Comparison of ENCODE assay signal across 8 cellular contexts in genomic region chr19:18274303-18274775, GRCh38. TPM values are rescaled to one million over a fixed set of nuclear protein-coding genes. Genes with fewer than 3 reads are reported as not detected.
DNase-seq lines count a peak whose midpoint lies in the region; ATAC-seq and TF ChIP-seq lines count a peak whose summit lies in the region.

Gene IQCN (minus strand): TSS chr19:18274452. CDS start chr19:18269478, 4,974 bp downstream.

- peaks cover 0 to 3% of the 10 kb centered on the region in 2 experiments; a peak in 1 of 5 replicates for H3K9me3 Mint-ChIP-seq in H9
- no peaks in the 10 kb centered on the region for H3K9me3 Mint-ChIP-seq in WTC11

- H3K18ac ChIP-seq in H9 (ENCODE audit: insufficient read length, low read depth, low read length): no peak within 1 kb of the TSS

- TF ChIP-seq CTCF in H9 (conservative IDR thresholded peaks at IDR 0.05) (no peak), WTC11 (IDR thresholded peaks at IDR 0.05) (no peak), gastroesophageal sphincter (IDR thresholded peaks at IDR 0.05) (no peak), gastrocnemius medialis (IDR thresholded peaks at IDR 0.05 in 4 of 5, conservative IDR thresholded peaks at IDR 0.05 in 1 of 5) (no peak)

- no peak within 1 kb of the TSS for H3K23ac ChIP-seq in H9 (ENCODE audit: insufficient read length, low read depth, low read length)

- no peaks in the 10 kb centered on the region for H4K20me1 ChIP-seq in H9 (ENCODE audit: control insufficient read depth, insufficient read depth, insufficient read length)

- H2BK20ac ChIP-seq in H9 (ENCODE audit: low read depth, low read length, poor library complexity, severe bottlenecking): no peak within 1 kb of the TSS

- no peak within 1 kb of the TSS for H2BK12ac ChIP-seq in H9 (ENCODE audit: insufficient read length, low read depth, low read length)

- no peak within 1 kb of the TSS for H3K27ac ChIP-seq in H9 (ENCODE audit: insufficient read length, low read depth, low read length)
- peak within 1 kb of the TSS; percentile 32 to 100 (median 84) for H3K27ac ChIP-seq in gastroesophageal sphincter
- peak within 1 kb of the TSS; percentile 84 to 99 (median 92) for H3K27ac ChIP-seq in gastrocnemius medialis

- peaks cover 4% of the 10 kb centered on the region for H3K23me2 ChIP-seq in H9 (ENCODE audit: insufficient read length, low read depth, low read length, poor library complexity, severe bottlenecking)

- no CpG with 5 or more reads among the region's 8 CpGs for WGBS in H9 (ENCODE audit: extremely low coverage, insufficient read length, low lambda C conversion rate)
- 20 to 33% methylated on average over 1 to 2 of the region's 8 CpGs for WGBS in gastroesophageal sphincter (ENCODE audit: low coverage in 1 of 2), 2 donors

- ATAC-seq in WTC11 (peak; percentile 42), gastroesophageal sphincter (peak; percentile 12), gastrocnemius medialis (peak; percentile 10 to 25), HG02571 (IDR thresholded peaks at IDR 0.05; ENCODE audit: unreplicated experiment) (no peak), GM18858 (IDR thresholded peaks at IDR 0.05; ENCODE audit: unreplicated experiment) (no peak)

- H3K4me3 ChIP-seq in gastroesophageal sphincter: peak within 1 kb of the TSS in 1 of 2 donors; percentile 12
- peak within 1 kb of the TSS in 1 of 4 donors; percentile 17 for H3K4me3 ChIP-seq in gastrocnemius medialis

- H4K8ac ChIP-seq in H9 (replicated peaks; ENCODE audit: insufficient read length, low read depth, low read length): no peak within 1 kb of the TSS

- H3K4me1 Mint-ChIP-seq in H9 (peaks cover 18 to 24% of the 10 kb centered on the region in 2 experiments), WTC11 (peaks cover 18% of the 10 kb centered on the region)

- in situ Hi-C loops in gastrocnemius medialis (cut with MboI; ENCODE audit: low sequenced_read_pairs in 4 of 4): loop anchor here in 2 of 4 donors (25.0 kb wide), 1 partner anchor 138 kb away; the partner anchor contains the start of gene SSBP4 (in 2 of the 2)

- H3K56ac ChIP-seq in H9 (ENCODE audit: insufficient read length, low read depth, low read length): no peak within 1 kb of the TSS

- no peak within 1 kb of the TSS for H3T11ph ChIP-seq in H9 (ENCODE audit: low read length)

- H3K36me3 ChIP-seq in gastroesophageal sphincter (peaks cover 0 to 22% of the 10 kb centered on the region in 2 donors), gastrocnemius medialis (peaks cover 0 to 4% of the 10 kb centered on the region in 2 donors)

- no peak within 1 kb of the TSS for H2AK5ac ChIP-seq in H9 (ENCODE audit: insufficient read length, low read length)

- intact Hi-C loops in gastrocnemius medialis (cut with DNase I; ENCODE audit: low total_unique reads): loop anchor here (2.0 kb wide), 1 partner anchor 70 kb away; the partner anchor contains the start of gene RAB3A

- TF ChIP-seq POLR2A in gastroesophageal sphincter (IDR thresholded peaks at IDR 0.05) (peak in 1 of 2 donors; percentile 16), gastrocnemius medialis (IDR thresholded peaks at IDR 0.05) (no peak)

- H2BK15ac ChIP-seq in H9 (ENCODE audit: low read depth, low read length): no peak within 1 kb of the TSS

- no peak within 1 kb of the TSS for H4K5ac ChIP-seq in H9 (ENCODE audit: insufficient read length, low read depth, low read length)

- TF ChIP-seq EP300 in gastroesophageal sphincter (IDR thresholded peaks at IDR 0.05): no peak

- H2AFZ ChIP-seq in H9 (ENCODE audit: low read length): no peak within 1 kb of the TSS

- no peak within 1 kb of the TSS for H2BK5ac ChIP-seq in H9 (ENCODE audit: insufficient read length, low read length)

- H3K4me1 ChIP-seq in H9 (ENCODE audit: insufficient read depth, low read length) (no peaks in the 10 kb centered on the region), gastroesophageal sphincter (peaks cover 0 to 83% (median 42%) of the 10 kb centered on the region in 3 donors), gastrocnemius medialis (peaks cover 40 to 57% of the 10 kb centered on the region in 2 donors)

- POLR2A ChIA-PET in WTC11 (lab: Charles Lee): interaction anchor here (0.7 kb wide), 1 partner anchor 59 kb away, joined by 4 read pairs; no protein-coding TSS in a partner anchor

- peak within 1 kb of the TSS in 2 of 3 experiments; percentile 49 to 60; a peak in 1 of 7 replicates for H3K27ac Mint-ChIP-seq in H9
- peak within 1 kb of the TSS; percentile 53; the same call in 1 of the 2 replicates for H3K27ac Mint-ChIP-seq in WTC11

- H3K4ac ChIP-seq in H9 (ENCODE audit: low read depth, low read length): no peak within 1 kb of the TSS

- H3K27me3 ChIP-seq in H9 (ENCODE audit: insufficient read depth, low read length) (no peaks in the 10 kb centered on the region), gastroesophageal sphincter (no peaks in the 10 kb centered on the region), gastrocnemius medialis (no peaks in the 10 kb centered on the region)

- CTCF ChIA-PET in WTC11 (lab: Charles Lee): interaction anchor here (0.6 to 4.0 kb wide), 13 partner anchors 15 to 138 kb away, joined by 3 to 24 read pairs (median 4); partner anchors contain the start of genes MPV17L2 and RAB3A

- peaks cover 3% of the 10 kb centered on the region for H3K79me1 ChIP-seq in H9 (ENCODE audit: insufficient read depth, low read depth, low read length, poor library complexity, severe bottlenecking)

- DNase-seq in H9 (peak; percentile 75), WTC11 (ENCODE audit: low spot score) (no peak), gastrocnemius medialis (peak in 1 of 2 donors; percentile 65), NCI-H524 (lab: John Stamatoyannopoulos, UW) (no peak), inferior parietal cortex (ENCODE audit: extremely low spot score) (no peak)

- H4K91ac ChIP-seq in H9 (ENCODE audit: insufficient read length, low read depth, low read length): no peak within 1 kb of the TSS

- H3K9me3 ChIP-seq in H9 (ENCODE audit: control insufficient read depth, low read depth, low read length) (no peaks in the 10 kb centered on the region), gastroesophageal sphincter (no peaks in the 10 kb centered on the region), gastrocnemius medialis (no peaks in the 10 kb centered on the region)

- H3K27me3 Mint-ChIP-seq in H9 (ENCODE audit: low read depth) (peaks cover 4% of the 10 kb centered on the region), WTC11 (ENCODE audit: low read depth) (peaks cover 11% of the 10 kb centered on the region)

- H3K36me3 Mint-ChIP-seq in H9 (ENCODE audit: insufficient read depth in 1 of 3, low read depth in 3 of 3) (peaks cover 1 to 24% (median 22%) of the 10 kb centered on the region in 3 experiments), WTC11 (peaks cover 7% of the 10 kb centered on the region)

- no peak within 1 kb of the TSS; a peak in 1 of 5 replicates for H3K4me3 Mint-ChIP-seq in H9
- no peak within 1 kb of the TSS for H3K4me3 Mint-ChIP-seq in WTC11

- no peak within 1 kb of the TSS for H2BK120ac ChIP-seq in H9 (ENCODE audit: low read depth, low read length, poor library complexity, severe bottlenecking)

- H3K79me2 ChIP-seq in H9 (ENCODE audit: insufficient read depth, low read length): peaks cover 9% of the 10 kb centered on the region; the same call in 1 of the 2 replicates

- no peak within 1 kb of the TSS for H3K14ac ChIP-seq in H9 (ENCODE audit: insufficient read depth, low read length)

- H3K4me2 ChIP-seq in H9 (ENCODE audit: insufficient read depth, insufficient read length, low read length): no peak within 1 kb of the TSS

- H3K9ac ChIP-seq in H9 (ENCODE audit: extremely low read depth, insufficient read length, low read length): no peak within 1 kb of the TSS

TF ChIP-seq in WTC11, 78 proteins besides CTCF, POLR2A, EP300 and RAD21 (continues in another document):
- TF ChIP-seq SMAD3 (CRISPR knock-in tag; IDR thresholded peaks at IDR 0.05; ENCODE audit: borderline replicate concordance) (no peak), MYBL2 (CRISPR knock-in tag; IDR thresholded peaks at IDR 0.05) (no peak), ARID4B (CRISPR knock-in tag; IDR thresholded peaks at IDR 0.05; ENCODE audit: borderline replicate concordance) (no peak), ZBTB21 (CRISPR knock-in tag; IDR thresholded peaks at IDR 0.05; ENCODE audit: borderline replicate concordance) (no peak), SP1 (CRISPR knock-in tag; conservative IDR thresholded peaks at IDR 0.05) (no peak), TP53 (CRISPR knock-in tag; IDR thresholded peaks at IDR 0.05) (no peak)

RNA-seq across cellular contexts. Expression of gene IQCN, which starts in this region (rescaled TPM):
- 0.39 and 0.48 TPM in 2 replicates for total RNA-seq in H9 (2021)
- total RNA-seq in WTC11 (2021): 0.46 to 1.0 TPM (median 0.61 TPM) in 3 replicates
- 1 to 10 TPM in 2 of 4 donors, under 1 TPM in 2; 0.27 to 4.4 (median 1.3) TPM for total RNA-seq in gastroesophageal sphincter
- under 1 TPM; 0.20 to 0.61 (median 0.39) TPM for total RNA-seq in gastrocnemius medialis

Comparison
In these comparisons a context has a peak if more than half of its experiments do, and no peak if none do; other contexts are left out.
1. Peak in DNase-seq in H9; RNA of the gene not detected or under 1 TPM.
2. Peak in ATAC-seq and H3K27ac ChIP-seq in gastrocnemius medialis; RNA of the gene not detected or under 1 TPM.
3. ATAC-seq: peak in WTC11 (single experiment) and gastroesophageal sphincter (single experiment); none in HG02571 (single experiment) and GM18858 (single experiment).